Comparison of ENCODE assay signal across 11 cellular contexts in the genomic region with DNA sequence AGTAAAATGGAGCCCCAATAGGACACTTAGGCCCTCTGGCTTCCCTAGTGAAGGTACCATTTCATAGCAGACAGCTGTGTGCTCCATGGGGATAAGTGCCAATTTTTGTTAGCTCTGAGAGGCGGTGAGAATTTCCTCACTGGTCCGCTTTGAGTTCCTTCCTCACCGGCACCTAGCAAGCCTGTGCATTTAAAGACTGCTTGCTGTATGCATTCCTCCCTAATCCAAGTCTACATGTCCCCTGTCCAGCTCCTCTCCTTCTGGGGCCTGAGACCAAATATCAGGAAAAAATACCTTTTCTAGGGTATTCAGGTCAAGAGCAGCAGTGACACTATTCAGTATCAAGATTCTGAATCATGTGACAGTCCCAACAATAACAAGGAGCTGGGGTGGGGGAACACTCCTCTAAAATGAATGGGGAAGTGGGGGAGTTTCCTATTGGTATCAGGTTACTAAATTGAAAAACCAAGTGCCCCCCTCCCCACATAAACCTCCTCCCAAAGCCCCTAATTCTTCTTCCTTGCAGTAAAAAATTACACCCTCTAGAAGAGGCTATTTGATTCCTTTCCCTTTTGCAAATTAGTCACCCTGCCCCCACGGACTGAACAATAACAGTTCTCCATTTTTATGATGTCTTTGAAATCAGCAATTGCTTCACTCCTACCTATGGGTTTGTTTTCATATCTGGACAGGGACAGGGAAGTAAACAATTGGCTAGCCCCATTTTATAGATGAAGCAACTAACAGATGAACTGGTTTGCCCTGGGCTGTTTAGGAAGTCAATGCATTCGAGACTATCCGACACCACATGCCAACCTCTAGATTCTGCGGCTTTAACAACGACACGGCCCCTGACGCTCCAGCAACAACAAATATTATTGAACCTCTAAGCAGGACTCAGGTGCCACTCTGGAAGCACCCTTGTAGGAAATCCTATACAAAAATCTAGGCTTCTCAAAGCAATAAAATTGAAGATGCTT. TPM values are rescaled to one million over a fixed set of nuclear protein-coding genes. Genes with fewer than 3 reads are reported as not detected.
DNase-seq lines count a peak whose midpoint lies in the region; ATAC-seq and TF ChIP-seq lines count a peak whose summit lies in the region.
"Had no signal": no experiment of that assay in that cellular context is flagged by ENCODE, and none has a peak within 500 bp of the region (broad histone marks: within the 10 kb centered on the region; RNA-seq: fewer than 3 reads in every experiment).

No MANE protein-coding gene starts in this region.

- TF ChIP-seq CTCF in activated CD8-positive, alpha-beta T cell treated with anti-CD3 and anti-CD28 coated beads for 36 hours (IDR thresholded peaks at IDR 0.05) = no peak
- TF ChIP-seq CTCF in suprapubic skin (IDR thresholded peaks at IDR 0.05) = no peak

- peak overlapping the region; percentile 15 for H3K4me3 ChIP-seq in suprapubic skin

- H3K36me3 Mint-ChIP-seq in activated CD8-positive, alpha-beta memory T cell treated with anti-CD3 and anti-CD28 coated beads, Interleukin-2, amount 10 ng/mL, durations not matched to agents 7 days and 5 days = peaks cover 37% of the 10 kb centered on the region
- peaks cover 57% of the 10 kb centered on the region for H3K36me3 Mint-ChIP-seq in activated CD8-positive, alpha-beta T cell treated with anti-CD3 and anti-CD28 coated beads for 36 hours (ENCODE audit: low read depth)

- H3K27ac ChIP-seq in epithelial cell of prostate (peak overlapping the region; percentile 68), suprapubic skin (peak overlapping the region; percentile 84)
- H3K27ac ChIP-seq: brain microvascular endothelial cell had no signal

- H3K27me3 Mint-ChIP-seq in activated CD8-positive, alpha-beta memory T cell treated with anti-CD3 and anti-CD28 coated beads, Interleukin-2, amount 10 ng/mL, durations not matched to agents 7 days and 5 days = no peaks in the 10 kb centered on the region
- no peaks in the 10 kb centered on the region for H3K27me3 Mint-ChIP-seq in activated CD8-positive, alpha-beta T cell treated with anti-CD3 and anti-CD28 coated beads for 36 hours

- DNase-seq in activated CD8-positive, alpha-beta memory T cell treated with anti-CD3 and anti-CD28 coated beads, Interleukin-2, amount 10 ng/mL, durations not matched to agents 7 days and 5 days = peak; percentile 71
- DNase-seq in activated CD8-positive, alpha-beta memory T cell treated with anti-CD3 and anti-CD28 coated beads, Interleukin-2, amount 50 U/mL, for 4 hours = no peak
- peak; percentile 65 for DNase-seq in activated CD8-positive, alpha-beta T cell treated with anti-CD3 and anti-CD28 coated beads for 36 hours
- DNase-seq in epithelial cell of prostate (ENCODE audit: low read depth, low spot score) (no peak), suprapubic skin (ENCODE audit: low spot score in 2 of 2) (no peak), cortex of kidney (lab: John Stamatoyannopoulos, UW) (no peak), D341Med (ENCODE audit: low spot score) (no peak)
- DNase-seq: brain microvascular endothelial cell, DMS53, NCI-H524 had no signal

- TF ChIP-seq POLR2A in suprapubic skin (IDR thresholded peaks at IDR 0.05) = no peak

- CTCF ChIA-PET in activated CD8-positive, alpha-beta memory T cell treated with anti-CD3 and anti-CD28 coated beads, Interleukin-2, amount 10 ng/mL, durations not matched to agents 7 days and 5 days (lab: Charles Lee) = interaction anchor here (1.1 to 20.0 kb wide), 7 partner anchors 8 to 54 kb away, joined by 3 to 395 read pairs (median 6); a partner anchor contains a TSS
- CTCF ChIA-PET in activated CD8-positive, alpha-beta T cell treated with anti-CD3 and anti-CD28 coated beads for 36 hours (lab: Charles Lee) = interaction anchor here (1.0 to 17.6 kb wide), 7 partner anchors 9 to 56 kb away, joined by 3 to 189 read pairs (median 4); no protein-coding TSS in a partner anchor

- H3K9me3 Mint-ChIP-seq in activated CD8-positive, alpha-beta memory T cell treated with anti-CD3 and anti-CD28 coated beads, Interleukin-2, amount 10 ng/mL, durations not matched to agents 7 days and 5 days (ENCODE audit: low read depth) = no peaks in the 10 kb centered on the region
- H3K9me3 Mint-ChIP-seq in activated CD8-positive, alpha-beta T cell treated with anti-CD3 and anti-CD28 coated beads for 36 hours = no peaks in the 10 kb centered on the region

- ATAC-seq in activated CD8-positive, alpha-beta memory T cell treated with anti-CD3 and anti-CD28 coated beads, Interleukin-2, amount 10 ng/mL, durations not matched to agents 7 days and 5 days = peak; percentile 14
- peak; percentile 14 for ATAC-seq in activated CD8-positive, alpha-beta T cell treated with anti-CD3 and anti-CD28 coated beads for 36 hours
- no peak for ATAC-seq in GM21367 (IDR thresholded peaks at IDR 0.05; ENCODE audit: unreplicated experiment)

- peaks cover 25% of the 10 kb centered on the region for H3K27me3 ChIP-seq in suprapubic skin

- peaks cover 83% of the 10 kb centered on the region for H3K4me1 Mint-ChIP-seq in activated CD8-positive, alpha-beta memory T cell treated with anti-CD3 and anti-CD28 coated beads, Interleukin-2, amount 10 ng/mL, durations not matched to agents 7 days and 5 days
- peaks cover 66% of the 10 kb centered on the region for H3K4me1 Mint-ChIP-seq in activated CD8-positive, alpha-beta T cell treated with anti-CD3 and anti-CD28 coated beads for 36 hours (ENCODE audit: low read depth)

- TF ChIP-seq EP300 in suprapubic skin (IDR thresholded peaks at IDR 0.05) = no peak

- H3K36me3 ChIP-seq in suprapubic skin = no peaks in the 10 kb centered on the region
- H3K36me3 ChIP-seq: brain microvascular endothelial cell had no signal

- H3K4me1 ChIP-seq in suprapubic skin = peaks cover 70% of the 10 kb centered on the region

- H3K9me3 ChIP-seq in suprapubic skin = no peaks in the 10 kb centered on the region

- H3K4me3 Mint-ChIP-seq in activated CD8-positive, alpha-beta memory T cell treated with anti-CD3 and anti-CD28 coated beads, Interleukin-2, amount 10 ng/mL, durations not matched to agents 7 days and 5 days = peak overlapping the region; percentile 73
- H3K4me3 Mint-ChIP-seq in activated CD8-positive, alpha-beta T cell treated with anti-CD3 and anti-CD28 coated beads for 36 hours = peak overlapping the region; percentile 79

- POLR2A ChIA-PET in activated CD8-positive, alpha-beta T cell treated with anti-CD3 and anti-CD28 coated beads for 36 hours (lab: Charles Lee) = interaction anchor here (0.8 to 23.8 kb wide), 9 partner anchors 9 to 39 kb away, joined by 3 to 496 read pairs (median 6); a partner anchor contains a TSS

- intact Hi-C loops in activated CD8-positive, alpha-beta T cell treated with anti-CD3 and anti-CD28 coated beads for 36 hours (cut with micrococcal nuclease) = no loop called here

- peak overlapping the region; percentile 91 for H3K27ac Mint-ChIP-seq in activated CD8-positive, alpha-beta memory T cell treated with anti-CD3 and anti-CD28 coated beads, Interleukin-2, amount 10 ng/mL, durations not matched to agents 7 days and 5 days
- peak overlapping the region; percentile 99 for H3K27ac Mint-ChIP-seq in activated CD8-positive, alpha-beta T cell treated with anti-CD3 and anti-CD28 coated beads for 36 hours

- WGBS in suprapubic skin = 45% methylated on average over 10 of the region's 10 CpGs

RNA-seq across cellular contexts. Expression of a gene that starts 28.9 kb away (rescaled TPM):
- 10 to 100 TPM; 53.0 to 66.2 TPM for total RNA-seq in activated CD8-positive, alpha-beta memory T cell treated with anti-CD3 and anti-CD28 coated beads, Interleukin-2, amount 10 ng/mL, durations not matched to agents 7 days and 5 days
- total RNA-seq in activated CD8-positive, alpha-beta T cell treated with anti-CD3 and anti-CD28 coated beads for 36 hours = 10 to 100 TPM; 48.5 to 53.0 TPM
- 10 to 100 TPM; 35.9 to 53.8 (median 47.5) TPM for total RNA-seq in suprapubic skin

Comparison
In these comparisons a context has a peak if more than half of its experiments do, and no peak if none do; other contexts are left out.
1. DNase-seq: peak in activated CD8-positive, alpha-beta memory T cell treated with anti-CD3 and anti-CD28 coated beads, Interleukin-2, amount 10 ng/mL, durations not matched to agents 7 days and 5 days (single experiment) and activated CD8-positive, alpha-beta T cell treated with anti-CD3 and anti-CD28 coated beads for 36 hours (single experiment); none in activated CD8-positive, alpha-beta memory T cell treated with anti-CD3 and anti-CD28 coated beads, Interleukin-2, amount 50 U/mL, for 4 hours (single experiment), epithelial cell of prostate (single experiment), suprapubic skin (0 of 2), cortex of kidney (single experiment) and D341Med (single experiment).